ENCODE assay signal across 12 cellular contexts in the genomic region with DNA sequence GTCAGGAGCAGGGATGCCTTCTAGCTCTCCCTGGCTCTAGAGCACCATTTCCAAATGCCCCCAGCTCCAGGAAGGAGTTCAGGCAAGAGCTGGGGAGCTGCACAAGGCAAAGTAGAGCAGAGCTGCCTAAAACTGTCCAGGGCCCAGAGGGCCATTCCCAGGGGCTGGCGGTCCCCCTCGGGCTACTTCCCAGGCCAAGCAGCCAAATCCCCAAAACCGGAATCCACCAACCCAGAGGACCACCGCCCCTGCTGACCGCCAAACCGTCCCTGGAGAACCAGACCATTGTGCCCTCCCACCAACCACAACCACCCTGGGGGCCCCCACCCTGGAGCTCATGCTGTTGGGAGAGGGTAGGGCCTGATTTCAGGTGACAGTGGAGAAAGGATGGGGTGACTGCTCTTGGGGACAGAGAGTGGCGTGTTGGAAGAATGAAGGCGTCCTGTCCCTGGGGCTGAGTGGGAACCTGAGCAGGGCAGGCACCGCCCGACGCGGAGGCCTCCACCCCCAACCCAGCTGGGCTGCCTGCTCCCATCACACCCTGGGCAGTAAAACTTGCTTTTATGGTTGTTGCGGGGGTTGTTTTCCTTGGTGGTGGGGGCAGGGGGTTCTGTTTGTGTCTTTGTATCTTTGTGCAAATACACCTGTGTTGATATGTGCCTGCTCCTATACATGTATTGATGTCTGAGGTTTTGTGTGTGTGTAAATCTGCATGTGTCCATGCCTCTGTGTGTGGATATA. TPM values are rescaled to one million over a fixed set of nuclear protein-coding genes. Genes with fewer than 3 reads are reported as not detected.
DNase-seq lines count a peak whose midpoint lies in the region; ATAC-seq and TF ChIP-seq lines count a peak whose summit lies in the region.
"Had no signal": no experiment of that assay in that cellular context is flagged by ENCODE, and none has a peak within 500 bp of the region (broad histone marks: within the 10 kb centered on the region; RNA-seq: fewer than 3 reads in every experiment).

No MANE protein-coding gene starts in this region.

- ATAC-seq in Right ventricle myocardium superior (ENCODE audit: poor library complexity) = no peak
- ATAC-seq in HG03108 (IDR thresholded peaks at IDR 0.05; ENCODE audit: unreplicated experiment) = no peak
- ATAC-seq in esophagus mucosa = no peak

- no peak overlapping the region for H3K18ac ChIP-seq in mesendoderm (ENCODE audit: low read length)

- DNase-seq in left ventricle myocardium inferior = no peak
- DNase-seq in Right ventricle myocardium superior = no peak
- DNase-seq in activated T-helper 1 cell treated with anti-CD3 and anti-CD28 coated beads, Interleukin-12 subunit alpha, Interleukin-12 subunit beta, Interleukin-2, Interleukin-4 antibody, amounts not matched to agents 30 ng/mL and 10 ng/mL and 1 ng/mL, durations not matched to agents 14 hours and 24 hours and 36 hours (ENCODE audit: low spot score) = no peak
- no peak for DNase-seq in mesendoderm
- DNase-seq in vagina (ENCODE audit: extremely low spot score in 2 of 2) = no peak
- no peak for DNase-seq in coronary artery (ENCODE audit: low spot score)
- DNase-seq: SHP77 had no signal

- H3K27me3 ChIP-seq in left ventricle myocardium inferior (ENCODE audit: low read depth) (no peaks in the 10 kb centered on the region), mesendoderm (ENCODE audit: insufficient read depth, low read length, poor library complexity) (no peaks in the 10 kb centered on the region), vagina (no peaks in the 10 kb centered on the region)

- no peak overlapping the region for H2BK120ac ChIP-seq in mesendoderm (ENCODE audit: low read depth, low read length)

- peak overlapping the region; percentile 66 for H3K4me3 Mint-ChIP-seq in activated T-helper 1 cell treated with anti-CD3 and anti-CD28 coated beads, Interleukin-12 subunit alpha, Interleukin-12 subunit beta, Interleukin-2, Interleukin-4 antibody, amounts not matched to agents 30 ng/mL and 10 ng/mL and 1 ng/mL, durations not matched to agents 14 hours and 24 hours and 36 hours

- H3K9me3 ChIP-seq in left ventricle myocardium inferior (replicated peaks) (no peaks in the 10 kb centered on the region), vagina (no peaks in the 10 kb centered on the region)

- H3K27ac ChIP-seq in left ventricle myocardium inferior (replicated peaks) (peak overlapping the region; percentile 56), mesendoderm (ENCODE audit: low read depth, low read length) (no peak overlapping the region), vagina (peak overlapping the region; percentile 99), coronary artery (peak overlapping the region in 1 of 2 donors; percentile 84)

- H3K4me3 ChIP-seq in left ventricle myocardium inferior (no peak overlapping the region), mesendoderm (ENCODE audit: low read length) (no peak overlapping the region), vagina (peak overlapping the region in 1 of 2 donors; percentile 47), coronary artery (no peak overlapping the region)

- H3K4ac ChIP-seq in mesendoderm (ENCODE audit: low read depth, low read length) = no peak overlapping the region

- no peak overlapping the region for H3K9ac ChIP-seq in mesendoderm (ENCODE audit: low read length)

- TF ChIP-seq CTCF in left ventricle myocardium inferior (IDR thresholded peaks at IDR 0.05; ENCODE audit: borderline replicate concordance) (no peak), vagina (IDR thresholded peaks at IDR 0.05) (no peak), coronary artery (IDR thresholded peaks at IDR 0.05) (no peak)

- no peak overlapping the region for H3K4me2 ChIP-seq in mesendoderm (ENCODE audit: low read length)

- no peak overlapping the region for H2BK5ac ChIP-seq in mesendoderm (ENCODE audit: low read length)

- no peaks in the 10 kb centered on the region for H3K79me2 ChIP-seq in mesendoderm (ENCODE audit: control insufficient read depth, insufficient read depth, low read length)

- peak overlapping the region; percentile 38 for H2AK5ac ChIP-seq in mesendoderm (ENCODE audit: low read length)

- H4K8ac ChIP-seq in mesendoderm (ENCODE audit: low read depth, low read length) = no peak overlapping the region

- no peak overlapping the region for H3K23ac ChIP-seq in mesendoderm (ENCODE audit: low read length)

- H3K36me3 Mint-ChIP-seq in activated T-helper 1 cell treated with anti-CD3 and anti-CD28 coated beads, Interleukin-12 subunit alpha, Interleukin-12 subunit beta, Interleukin-2, Interleukin-4 antibody, amounts not matched to agents 30 ng/mL and 10 ng/mL and 1 ng/mL, durations not matched to agents 14 hours and 24 hours and 36 hours (ENCODE audit: low read depth) = no peaks in the 10 kb centered on the region

- H4K5ac ChIP-seq in mesendoderm (ENCODE audit: low read length) = no peak overlapping the region

- H3K56ac ChIP-seq in mesendoderm (ENCODE audit: low read length) = no peak overlapping the region

- no CpG with 5 or more reads among the region's 13 CpGs for WGBS in mesendoderm (ENCODE audit: extremely low coverage, insufficient coverage, low lambda C conversion rate)

- H3K9me3 Mint-ChIP-seq in activated T-helper 1 cell treated with anti-CD3 and anti-CD28 coated beads, Interleukin-12 subunit alpha, Interleukin-12 subunit beta, Interleukin-2, Interleukin-4 antibody, amounts not matched to agents 30 ng/mL and 10 ng/mL and 1 ng/mL, durations not matched to agents 14 hours and 24 hours and 36 hours = no peaks in the 10 kb centered on the region
- H3K9me3 Mint-ChIP-seq: activated CD8-positive, alpha-beta T cell treated with anti-CD3 and anti-CD28 coated beads for 36 hours had no signal

- no peak for TF ChIP-seq POLR2A in vagina (IDR thresholded peaks at IDR 0.05)

- H3K4me1 ChIP-seq in left ventricle myocardium inferior (peaks cover 40% of the 10 kb centered on the region), mesendoderm (ENCODE audit: control insufficient read depth, low read depth, low read length) (no peaks in the 10 kb centered on the region), vagina (peaks cover 79% of the 10 kb centered on the region)

- intact Hi-C loops in left ventricle myocardium inferior (cut with micrococcal nuclease) = loop anchor here (5.0 kb wide), 1 partner anchor 501 kb away; no protein-coding TSS in a partner anchor
- intact Hi-C loops in Right ventricle myocardium superior (cut with DNase I) = no loop called here
- intact Hi-C loops in activated T-helper 1 cell treated with anti-CD3 and anti-CD28 coated beads, Interleukin-12 subunit alpha, Interleukin-12 subunit beta, Interleukin-2, Interleukin-4 antibody, amounts not matched to agents 30 ng/mL and 10 ng/mL and 1 ng/mL, durations not matched to agents 14 hours and 24 hours and 36 hours (cut with micrococcal nuclease) = no loop called here
- intact Hi-C loops in vagina (cut with DNase I) = loop anchor here (10.0 kb wide), 1 partner anchor 498 kb away; no protein-coding TSS in a partner anchor

- H3K79me1 ChIP-seq in mesendoderm (ENCODE audit: low read length) = no peaks in the 10 kb centered on the region

- peak overlapping the region; percentile 42 for H3K27ac Mint-ChIP-seq in activated T-helper 1 cell treated with anti-CD3 and anti-CD28 coated beads, Interleukin-12 subunit alpha, Interleukin-12 subunit beta, Interleukin-2, Interleukin-4 antibody, amounts not matched to agents 30 ng/mL and 10 ng/mL and 1 ng/mL, durations not matched to agents 14 hours and 24 hours and 36 hours
- H3K27ac Mint-ChIP-seq: activated CD8-positive, alpha-beta T cell treated with anti-CD3 and anti-CD28 coated beads for 36 hours had no signal

- H3K36me3 ChIP-seq in left ventricle myocardium inferior (no peaks in the 10 kb centered on the region), mesendoderm (ENCODE audit: control insufficient read depth, insufficient read depth, low read length) (no peaks in the 10 kb centered on the region), vagina (no peaks in the 10 kb centered on the region)

- H3K4me1 Mint-ChIP-seq in activated T-helper 1 cell treated with anti-CD3 and anti-CD28 coated beads, Interleukin-12 subunit alpha, Interleukin-12 subunit beta, Interleukin-2, Interleukin-4 antibody, amounts not matched to agents 30 ng/mL and 10 ng/mL and 1 ng/mL, durations not matched to agents 14 hours and 24 hours and 36 hours (ENCODE audit: low read depth) = peaks cover 15% of the 10 kb centered on the region

- no peak overlapping the region for H2BK15ac ChIP-seq in mesendoderm (replicated peaks; ENCODE audit: low read depth)

- peaks cover 12% of the 10 kb centered on the region for H3K27me3 Mint-ChIP-seq in activated T-helper 1 cell treated with anti-CD3 and anti-CD28 coated beads, Interleukin-12 subunit alpha, Interleukin-12 subunit beta, Interleukin-2, Interleukin-4 antibody, amounts not matched to agents 30 ng/mL and 10 ng/mL and 1 ng/mL, durations not matched to agents 14 hours and 24 hours and 36 hours (ENCODE audit: insufficient read depth)
- H3K27me3 Mint-ChIP-seq: activated CD8-positive, alpha-beta T cell treated with anti-CD3 and anti-CD28 coated beads for 36 hours had no signal

RNA-seq across cellular contexts. Expression of gene KRT78, which starts 24.0 kb away (rescaled TPM):
- total RNA-seq in left ventricle myocardium inferior = not detected
- total RNA-seq in Right ventricle myocardium superior = not detected
- not detected in 2 replicates for total RNA-seq in activated T-helper 1 cell treated with anti-CD3 and anti-CD28 coated beads, Interleukin-12 subunit alpha, Interleukin-12 subunit beta, Interleukin-2, Interleukin-4 antibody, amounts not matched to agents 30 ng/mL and 10 ng/mL and 1 ng/mL, durations not matched to agents 14 hours and 24 hours and 36 hours
- polyA plus RNA-seq in mesendoderm (2013, experiment 1 of 2) = not detected
- polyA plus RNA-seq in mesendoderm (2013, experiment 2 of 2) = not detected
- 89.1 TPM for total RNA-seq in vagina
- 291 TPM for total RNA-seq in esophagus mucosa
- total RNA-seq: activated CD8-positive, alpha-beta T cell treated with anti-CD3 and anti-CD28 coated beads for 36 hours; epithelial cell of proximal tubule; ureter had no signal

RNA-seq across cellular contexts. Expression of gene KRT8, which starts 32.1 kb away (rescaled TPM):
- total RNA-seq in left ventricle myocardium inferior = 63.4 TPM
- total RNA-seq in Right ventricle myocardium superior = 104 TPM
- total RNA-seq in activated T-helper 1 cell treated with anti-CD3 and anti-CD28 coated beads, Interleukin-12 subunit alpha, Interleukin-12 subunit beta, Interleukin-2, Interleukin-4 antibody, amounts not matched to agents 30 ng/mL and 10 ng/mL and 1 ng/mL, durations not matched to agents 14 hours and 24 hours and 36 hours = 0.23 TPM in 1 of 2 replicates, not detected in the other
- polyA plus RNA-seq in mesendoderm (2013, experiment 1 of 2) = 450 TPM
- 461 TPM for polyA plus RNA-seq in mesendoderm (2013, experiment 2 of 2)
- 22.8 TPM for total RNA-seq in vagina
- 40.1 TPM for total RNA-seq in esophagus mucosa

RNA-seq across cellular contexts. Expression of gene KRT79, which starts 38.7 kb away (rescaled TPM):
- total RNA-seq in left ventricle myocardium inferior (not detected), Right ventricle myocardium superior (not detected), vagina (1.7 TPM), esophagus mucosa (0.32 TPM)
- not detected in 2 replicates for total RNA-seq in activated T-helper 1 cell treated with anti-CD3 and anti-CD28 coated beads, Interleukin-12 subunit alpha, Interleukin-12 subunit beta, Interleukin-2, Interleukin-4 antibody, amounts not matched to agents 30 ng/mL and 10 ng/mL and 1 ng/mL, durations not matched to agents 14 hours and 24 hours and 36 hours
- not detected for polyA plus RNA-seq in mesendoderm (2013, experiment 1 of 2)
- polyA plus RNA-seq in mesendoderm (2013, experiment 2 of 2) = not detected
- total RNA-seq: epithelial cell of proximal tubule, ureter had no signal

RNA-seq across cellular contexts. Expression of gene KRT4, which starts 58.9 kb away (rescaled TPM):
- total RNA-seq in left ventricle myocardium inferior (not detected), Right ventricle myocardium superior (not detected), vagina (354 TPM), esophagus mucosa (1,080 TPM)
- not detected in 2 replicates for total RNA-seq in activated T-helper 1 cell treated with anti-CD3 and anti-CD28 coated beads, Interleukin-12 subunit alpha, Interleukin-12 subunit beta, Interleukin-2, Interleukin-4 antibody, amounts not matched to agents 30 ng/mL and 10 ng/mL and 1 ng/mL, durations not matched to agents 14 hours and 24 hours and 36 hours
- polyA plus RNA-seq in mesendoderm (2013, experiment 1 of 2) = not detected
- not detected for polyA plus RNA-seq in mesendoderm (2013, experiment 2 of 2)
- total RNA-seq: epithelial cell of proximal tubule had no signal

Comparison
In these comparisons a context has a peak if more than half of its experiments do, and no peak if none do; other contexts are left out.
1. intact Hi-C loops: an anchor here in left ventricle myocardium inferior (5.0 kb wide) and vagina (10.0 kb wide); none called in Right ventricle myocardium superior and activated T-helper 1 cell treated with anti-CD3 and anti-CD28 coated beads, Interleukin-12 subunit alpha, Interleukin-12 subunit beta, Interleukin-2, Interleukin-4 antibody, amounts not matched to agents 30 ng/mL and 10 ng/mL and 1 ng/mL, durations not matched to agents 14 hours and 24 hours and 36 hours.
2. RNA of gene KRT78, which starts 24.0 kb away (total RNA-seq): 291 TPM in esophagus mucosa (single experiment) and 89.1 TPM in vagina (single experiment); not detected in left ventricle myocardium inferior (single experiment), not detected in Right ventricle myocardium superior (single experiment) and not detected in activated T-helper 1 cell treated with anti-CD3 and anti-CD28 coated beads, Interleukin-12 subunit alpha, Interleukin-12 subunit beta, Interleukin-2, Interleukin-4 antibody, amounts not matched to agents 30 ng/mL and 10 ng/mL and 1 ng/mL, durations not matched to agents 14 hours and 24 hours and 36 hours; every median in the first group is over 10 times any median in the second.
3. RNA of gene KRT8, which starts 32.1 kb away (total RNA-seq): 104 TPM in Right ventricle myocardium superior (single experiment), 63.4 TPM in left ventricle myocardium inferior (single experiment), 40.1 TPM in esophagus mucosa (single experiment) and 22.8 TPM in vagina (single experiment); 0.23 TPM in activated T-helper 1 cell treated with anti-CD3 and anti-CD28 coated beads, Interleukin-12 subunit alpha, Interleukin-12 subunit beta, Interleukin-2, Interleukin-4 antibody, amounts not matched to agents 30 ng/mL and 10 ng/mL and 1 ng/mL, durations not matched to agents 14 hours and 24 hours and 36 hours; every median in the first group is over 10 times any median in the second.